2 cellular contexts compared by ENCODE assay signal in genomic region chr6:31740397-31741223, GRCh38.
A peak's percentile ranks its signal among the peaks of the same experiment; 100 is the strongest.
TF ChIP-seq lines count a peak whose summit lies in the region.

No MANE protein-coding gene starts in this region.

TF ChIP-seq in A549, 52 proteins besides CTCF, POLR2A, EP300 and RAD21:
- TF ChIP-seq FOXS1 (CRISPR knock-in tag; IDR thresholded peaks at IDR 0.05) (no peak), NPAS2 (CRISPR knock-in tag; IDR thresholded peaks at IDR 0.05; ENCODE audit: borderline replicate concordance) (no peak), KDM5A (IDR thresholded peaks at IDR 0.05) (no peak), MAFK (IDR thresholded peaks at IDR 0.05; ENCODE audit: partially characterized antibody) (no peak), HDAC2 (IDR thresholded peaks at IDR 0.05) (no peak), REST (IDR thresholded peaks at IDR 0.05) (no peak), PBX3 (IDR thresholded peaks at IDR 0.05) (no peak), SREBF2 (IDR thresholded peaks at IDR 0.05) (no peak), ESRRA (IDR thresholded peaks at IDR 0.05; ENCODE audit: borderline replicate concordance, low read length) (no peak), MAZ (IDR thresholded peaks at IDR 0.05; ENCODE audit: borderline replicate concordance, low read depth, low read length) (no peak), ZSCAN20 (CRISPR knock-in tag; IDR thresholded peaks at IDR 0.05) (no peak), JUN (IDR thresholded peaks at IDR 0.05) (no peak), ZC3H11A (IDR thresholded peaks at IDR 0.05) (no peak), FOSB (CRISPR knock-in tag; IDR thresholded peaks at IDR 0.05) (no peak), ZFP36 (IDR thresholded peaks at IDR 0.05; ENCODE audit: borderline replicate concordance, partially characterized antibody) (no peak)

TF ChIP-seq in H1, 55 proteins besides CTCF, POLR2A, EP300 and RAD21:
- TF ChIP-seq TCF12 (IDR thresholded peaks at IDR 0.05; ENCODE audit: low read depth, low read length) (no peak), RNF2 (IDR thresholded peaks at IDR 0.05; ENCODE audit: borderline replicate concordance, low read depth, low read length, missing control alignments, poor library complexity, severe bottlenecking) (peak; percentile 15)
